ENCODE assay signal across 8 cellular contexts in genomic region chr7:30478349-30479228, GRCh38. TPM values are rescaled to one million over a fixed set of nuclear protein-coding genes. Genes with fewer than 3 reads are reported as not detected.
DNase-seq lines count a peak whose midpoint lies in the region; ATAC-seq and TF ChIP-seq lines count a peak whose summit lies in the region.

Gene NOD1 (minus strand): TSS chr7:30478784. CDS start chr7:30456921, 21,863 bp downstream.

- H3K4me1 Mint-ChIP-seq in HFFc6 (ENCODE audit: low read depth) = peaks cover 53% of the 10 kb centered on the region

- H3K36me3 ChIP-seq in rectal smooth muscle tissue (ENCODE audit: control insufficient read depth, insufficient read depth, low read length) (no peaks in the 10 kb centered on the region), uterus (no peaks in the 10 kb centered on the region)

- peak within 1 kb of the TSS; percentile 98 for H3K27ac ChIP-seq in right cardiac atrium (ENCODE audit: low read length)
- H3K27ac ChIP-seq in rectal smooth muscle tissue (ENCODE audit: low read depth, low read length) = peak within 1 kb of the TSS; percentile 85
- peak within 1 kb of the TSS; percentile 93 for H3K27ac ChIP-seq in uterus

- intact Hi-C loops in right cardiac atrium (cut with DNase I) (no loop called here), uterus (cut with DNase I; ENCODE audit: low total_unique reads) (no loop called here)

- H3K27ac Mint-ChIP-seq in HFFc6 = peak within 1 kb of the TSS; percentile 92

- peaks cover 17% of the 10 kb centered on the region for H3K4me1 ChIP-seq in right cardiac atrium (ENCODE audit: control insufficient read depth, insufficient read depth, low read length)
- H3K4me1 ChIP-seq in rectal smooth muscle tissue (ENCODE audit: control insufficient read depth, insufficient read depth, low read length) = peaks cover 8% of the 10 kb centered on the region
- peaks cover 8 to 13% of the 10 kb centered on the region in 2 donors for H3K4me1 ChIP-seq in uterus

- H3K27me3 ChIP-seq in right cardiac atrium (ENCODE audit: control insufficient read depth, insufficient read depth) = no peaks in the 10 kb centered on the region
- peaks cover under 1% of the 10 kb centered on the region for H3K27me3 ChIP-seq in rectal smooth muscle tissue (ENCODE audit: control insufficient read depth, insufficient read depth, low read length)
- no peaks in the 10 kb centered on the region for H3K27me3 ChIP-seq in uterus

- peak within 1 kb of the TSS; percentile 70 for H3K9ac ChIP-seq in rectal smooth muscle tissue (ENCODE audit: low read length)

- no peaks in the 10 kb centered on the region for H3K9me3 Mint-ChIP-seq in HFFc6

- TF ChIP-seq CTCF in GM12864 (IDR thresholded peaks at IDR 0.05; ENCODE audit: low read depth, low read length, missing control alignments) = no peak
- TF ChIP-seq CTCF in HFFc6 (IDR thresholded peaks at IDR 0.05) = peak; percentile 29
- peak in 3 of 4 experiments; percentile 12 to 44 (median 16) for TF ChIP-seq CTCF in uterus (IDR thresholded peaks at IDR 0.05)

- peak; percentile 19 to 63 for TF ChIP-seq POLR2A in uterus (IDR thresholded peaks at IDR 0.05)

- peak within 1 kb of the TSS; percentile 95 for H3K4me3 Mint-ChIP-seq in HFFc6

- under 1% methylated on average over 77 of the region's 77 CpGs for WGBS in right cardiac atrium

- H3K9me3 ChIP-seq in right cardiac atrium (ENCODE audit: control insufficient read depth, low read length) (no peaks in the 10 kb centered on the region), uterus (no peaks in the 10 kb centered on the region)

- peak within 1 kb of the TSS; percentile 87 for H3K4me3 ChIP-seq in GM12864 (ENCODE audit: low read depth, low read length)
- H3K4me3 ChIP-seq in right cardiac atrium (ENCODE audit: low read length) = peak within 1 kb of the TSS; percentile 63
- H3K4me3 ChIP-seq in rectal smooth muscle tissue (ENCODE audit: low read length) = peak within 1 kb of the TSS; percentile 88
- H3K4me3 ChIP-seq in uterus = peak within 1 kb of the TSS; percentile 69 to 90

- H3K36me3 Mint-ChIP-seq in HFFc6 (ENCODE audit: low read depth) = peaks cover 7% of the 10 kb centered on the region

- ATAC-seq in right cardiac atrium = peak; percentile 96

- no peak for DNase-seq in GM12864 (ENCODE audit: low read depth)
- peak; percentile 46 for DNase-seq in HFFc6
- peak; percentile 24 for DNase-seq in NCI-H1092 (lab: John Stamatoyannopoulos, UW)
- peak; percentile 35 to 84 (median 52) for DNase-seq in T-helper 2 cell
- DNase-seq in anterior cingulate cortex (lab: John Stamatoyannopoulos, UW) = peak in 51 of 58 donors; percentile 19 to 83 (median 57)
- DNase-seq in right cardiac atrium = peak; percentile 85 to 94 (median 93)
- DNase-seq in uterus = peak; percentile 66 to 74

- H3K27me3 Mint-ChIP-seq in HFFc6 (ENCODE audit: insufficient read depth) = peaks cover 2% of the 10 kb centered on the region; the same call in 1 of the 2 replicates

RNA-seq across cellular contexts. Expression of gene NOD1, which starts in this region (rescaled TPM):
- total RNA-seq in HFFc6 (2021; fragmentation: NEBNext Ultra II Directional; extraction: Animal tissue kit (Norgen Biotek cat#: 25700)) = 1 to 10 TPM; 2.8 to 3.9 (median 3.0) TPM
- total RNA-seq in right cardiac atrium = 10 to 100 TPM; 11.5 to 15.5 (median 12.2) TPM
- polyA plus RNA-seq in right cardiac atrium = 8.6 TPM
- total RNA-seq in uterus = 10 to 100 TPM in 3 of 4 donors, 1 to 10 TPM in 1; 9.2 to 22.1 (median 12.7) TPM
